In the genomic region with DNA sequence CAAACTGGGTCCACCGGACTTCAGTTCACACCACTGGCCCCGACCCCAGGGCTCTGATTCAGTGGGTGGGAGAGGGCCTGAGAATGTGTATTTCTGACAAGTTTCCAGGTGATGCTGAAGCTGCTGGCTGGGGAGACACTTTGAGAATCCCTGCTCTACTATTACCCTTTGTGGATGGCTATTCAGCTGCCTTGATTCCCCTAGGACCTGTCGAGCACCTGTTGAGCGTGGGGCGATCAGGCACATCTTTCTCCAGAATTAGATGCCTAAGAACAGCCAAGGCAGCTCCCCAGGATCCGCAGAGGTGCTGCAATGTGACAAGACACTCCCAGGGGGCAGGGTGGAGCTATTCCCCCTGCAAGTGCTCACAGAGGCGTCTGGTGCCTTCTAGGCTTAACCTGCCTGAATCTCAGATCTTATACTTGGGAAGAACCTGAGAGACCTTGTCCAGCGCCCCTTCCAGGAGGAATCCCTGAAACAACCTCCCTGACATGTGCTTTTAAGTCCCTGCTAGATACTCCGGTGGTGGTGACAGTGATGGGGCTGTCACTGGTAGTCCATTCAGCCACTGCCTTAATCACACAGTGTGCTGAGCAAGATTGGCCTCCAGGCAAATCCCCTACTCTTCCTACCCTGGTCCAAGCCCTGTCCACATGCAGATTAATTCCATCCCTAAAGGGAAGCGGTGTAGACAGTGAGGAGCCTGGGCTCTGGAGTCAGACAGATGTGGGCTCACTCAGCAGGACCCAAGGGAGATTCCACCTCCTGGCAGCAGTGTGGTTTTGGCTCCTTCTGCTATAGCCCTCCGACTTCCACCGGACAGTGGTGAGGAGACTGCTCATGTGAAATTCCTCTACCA, we compare ENCODE assay signal across 8 cellular contexts. TPM values are rescaled to one million over a fixed set of nuclear protein-coding genes. Genes with fewer than 3 reads are reported as not detected.
DNase-seq lines count a peak whose midpoint lies in the region; ATAC-seq and TF ChIP-seq lines count a peak whose summit lies in the region.

No MANE protein-coding gene starts in this region.

- peaks cover 7% of the 10 kb centered on the region for H3K27me3 ChIP-seq in OCI-LY1 (ENCODE audit: insufficient read depth, low read length)

- CTCF ChIA-PET in AG04449 (lab: Yijun Ruan, JAX): interaction anchor here (0.9 to 1.7 kb wide), 4 partner anchors 10 to 57 kb away, joined by 3 to 9 read pairs (median 4); no protein-coding TSS in a partner anchor

- intact Hi-C loops in sciatic nerve (cut with DNase I): no loop called here

- POLR2A ChIA-PET in AG04449 (lab: Yijun Ruan, JAX): no interaction called here

- H3K4me2 ChIP-seq in OCI-LY1 (ENCODE audit: low read length): no peak overlapping the region

- H3K9me3 ChIP-seq in OCI-LY1 (ENCODE audit: low read length): no peaks in the 10 kb centered on the region

- H4K20me1 ChIP-seq in OCI-LY1 (ENCODE audit: insufficient read depth, low read length): no peaks in the 10 kb centered on the region

- ATAC-seq in GM18858 (IDR thresholded peaks at IDR 0.05; ENCODE audit: unreplicated experiment) (no peak), sciatic nerve (no peak)

- H2AFZ ChIP-seq in OCI-LY1 (ENCODE audit: low read length): no peak overlapping the region

- no peak overlapping the region for H3K27ac ChIP-seq in OCI-LY1 (ENCODE audit: low read depth, low read length, poor library complexity, severe bottlenecking)

- H3K4me1 ChIP-seq in OCI-LY1 (ENCODE audit: insufficient read depth, low read length, severe bottlenecking): no peaks in the 10 kb centered on the region

- no peaks in the 10 kb centered on the region for H3K9me2 ChIP-seq in OCI-LY1 (ENCODE audit: low read depth, low read length)

- H3K36me3 ChIP-seq in OCI-LY1 (ENCODE audit: insufficient read depth, low read length): no peaks in the 10 kb centered on the region

- no peak overlapping the region for H3K9ac ChIP-seq in OCI-LY1 (ENCODE audit: low read length)

- H3K79me2 ChIP-seq in OCI-LY1 (ENCODE audit: insufficient read depth, low read length): no peaks in the 10 kb centered on the region

- H3K4me3 ChIP-seq in AG04449 (ENCODE audit: low read depth, low read length) (no peak overlapping the region), OCI-LY1 (ENCODE audit: low read depth, low read length, poor library complexity, severe bottlenecking) (no peak overlapping the region), foreskin fibroblast (ENCODE audit: low read depth in 1 of 2, low read length in 2 of 2) (no peak overlapping the region)

- TF ChIP-seq CTCF in AG04449 (IDR thresholded peaks at IDR 0.05; ENCODE audit: insufficient read depth, low read length, missing control alignments) (peak; percentile 7), GM12873 (IDR thresholded peaks at IDR 0.05; ENCODE audit: insufficient read depth, low read depth, low read length, missing control alignments) (peak; percentile 55), OCI-LY1 (IDR thresholded peaks at IDR 0.05; ENCODE audit: low read length) (peak; percentile 53; the same call in 1 of the 2 replicates), foreskin fibroblast (IDR thresholded peaks at IDR 0.05; ENCODE audit: low read depth, low read length) (peak; percentile 23)

- H3F3A ChIP-seq in OCI-LY1 (ENCODE audit: insufficient read depth, low read length): no peaks in the 10 kb centered on the region

- DNase-seq in AG04449 (ENCODE audit: low read depth, low spot score) (no peak), foreskin fibroblast (peak in 1 of 2 donors; percentile 27), kidney tubule cell (ENCODE audit: low spot score) (no peak), sciatic nerve (ENCODE audit: low spot score) (no peak)
- DNase-seq in stimulated activated naive CD4-positive, alpha-beta T cell treated with Interleukin-2 at 50 U/mL for 16 hours (lab: John Stamatoyannopoulos, UW): no peak

RNA-seq across cellular contexts. Expression of a gene that starts 43.4 kb away (rescaled TPM):
- 0.13 TPM for total RNA-seq in sciatic nerve
